Comparison of ENCODE assay signal across 18 cellular contexts in genomic region chr14:84482256-84483071, GRCh38.
A peak's percentile ranks its signal among the peaks of the same experiment; 100 is the strongest.
DNase-seq lines count a peak whose midpoint lies in the region; ATAC-seq, FAIRE-seq and TF ChIP-seq lines count a peak whose summit lies in the region.
"Had no signal": no experiment of that assay in that cellular context is flagged by ENCODE, and none has a peak within 500 bp of the region (broad histone marks: within the 10 kb centered on the region; RNA-seq: fewer than 3 reads in every experiment).

No MANE protein-coding gene starts in this region.

- H3K4me3 ChIP-seq in SJSA1: no peak overlapping the region
- H3K4me3 ChIP-seq in fibroblast of pulmonary artery (replicated peaks; ENCODE audit: low read depth, low read length): no peak overlapping the region
- H3K4me3 ChIP-seq in small intestine (ENCODE audit: low read depth in 1 of 2, low read length in 2 of 2): no peak overlapping the region

- H3K27me3 ChIP-seq in SJSA1 (replicated peaks) (no peaks in the 10 kb centered on the region), small intestine (ENCODE audit: control insufficient read depth in 2 of 2, insufficient read depth in 2 of 2, low read length in 2 of 2) (no peaks in the 10 kb centered on the region)

- no peak for ATAC-seq in left lobe of liver
- ATAC-seq: right cardiac atrium had no signal

- FAIRE-seq in small intestine (lab: Jason Lieb, UNC): no peak
- FAIRE-seq: TTC549 had no signal

- peak overlapping the region; percentile 23; the same call in 1 of the 2 replicates for H3K27ac ChIP-seq in SJSA1
- H3K27ac ChIP-seq in small intestine (ENCODE audit: low read depth in 1 of 2, low read length in 1 of 2): no peak overlapping the region

- H3K36me3 ChIP-seq in SJSA1 (no peaks in the 10 kb centered on the region), small intestine (ENCODE audit: control insufficient read depth in 2 of 2, insufficient read depth in 2 of 2, low read length in 2 of 2) (no peaks in the 10 kb centered on the region)

- H3K9me3 ChIP-seq in SJSA1 (replicated peaks) (no peaks in the 10 kb centered on the region), small intestine (ENCODE audit: control insufficient read depth, low read depth) (no peaks in the 10 kb centered on the region)

- WGBS in small intestine, 3 donors: 74 to 90% (median 77%) methylated on average over 5 of the region's 5 CpGs

- no peak for TF ChIP-seq CTCF in fibroblast of pulmonary artery (IDR thresholded peaks at IDR 0.05; ENCODE audit: low read length, missing control alignments)

- peak; percentile 23 for DNase-seq in GM04503 (ENCODE audit: low read depth)
- DNase-seq in SJSA1 (ENCODE audit: low read depth in 1 of 2, low spot score in 2 of 2): peak in 1 of 2 experiments; percentile 38
- peak; percentile 67 for DNase-seq in fibroblast of pulmonary artery (ENCODE audit: low read depth)
- DNase-seq in pulmonary artery endothelial cell (ENCODE audit: low read depth, low spot score): peak; percentile 33
- no peak for DNase-seq in NCI-H510A (lab: John Stamatoyannopoulos, UW)
- no peak for DNase-seq in DMS79 treated with DMSO at 0.1 percent for 48 hours (lab: John Stamatoyannopoulos, UW)
- no peak for DNase-seq in small intestine
- no peak for DNase-seq in left lobe of liver (ENCODE audit: low spot score)
- DNase-seq: activated CD8-positive, alpha-beta memory T cell treated with anti-CD3 and anti-CD28 coated beads for 24 hours; activated naive CD4-positive, alpha-beta T cell treated with anti-CD3 and anti-CD28 coated beads, Interleukin-2, amount 10 ng/mL, durations not matched to agents 7 days and 5 days; CD4-positive, alpha-beta T cell; cortex of kidney; left cardiac atrium; naive B cell; NCI-H1436 treated with DMSO at 0.1 percent for 48 hours; right cardiac atrium; SIG-M5 had no signal

- H3K4me1 ChIP-seq in SJSA1 (replicated peaks) (peaks cover 16% of the 10 kb centered on the region), small intestine (ENCODE audit: control insufficient read depth in 2 of 2, insufficient read depth in 1 of 2, low read depth in 1 of 2, low read length in 1 of 2) (no peaks in the 10 kb centered on the region)

Comparison
In these comparisons a context has a peak if more than half of its experiments do, and no peak if none do; other contexts are left out.
1. DNase-seq: peak in GM04503 (single experiment), fibroblast of pulmonary artery (single experiment) and pulmonary artery endothelial cell (single experiment); none in NCI-H510A (single experiment), DMS79 treated with DMSO at 0.1 percent for 48 hours (single experiment), small intestine (single experiment) and left lobe of liver (single experiment).